In the genomic region with DNA sequence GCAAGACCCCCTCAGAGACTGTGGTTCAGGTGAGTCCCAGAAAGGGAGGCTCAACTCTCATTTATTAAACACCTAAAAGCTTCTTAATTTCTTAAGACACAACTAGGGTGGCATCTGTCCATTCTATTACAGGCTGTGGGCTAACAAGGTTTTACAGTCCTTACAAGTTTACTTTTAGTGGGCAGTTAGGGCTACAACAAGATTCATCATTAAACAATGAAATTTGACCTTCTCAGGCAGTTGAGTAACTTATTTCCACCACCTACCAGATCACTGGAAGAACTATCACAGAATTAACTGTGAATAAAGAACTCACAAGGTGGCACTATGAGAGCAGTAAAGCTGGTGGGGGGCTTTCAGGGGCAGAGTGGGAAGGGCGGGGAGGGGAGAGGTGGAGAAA, we compare ENCODE assay signal across 20 cellular contexts.
DNase-seq lines count a peak whose midpoint lies in the region; ATAC-seq and TF ChIP-seq lines count a peak whose summit lies in the region.
"Had no signal": no experiment of that assay in that cellular context is flagged by ENCODE, and none has a peak within 500 bp of the region (broad histone marks: within the 10 kb centered on the region; RNA-seq: fewer than 3 reads in every experiment).

No MANE protein-coding gene starts in this region.

- TF ChIP-seq CTCF in C4-2B (conservative IDR thresholded peaks at IDR 0.05) (peak; percentile 27), VCaP (conservative IDR thresholded peaks at IDR 0.05) (no peak), progenitor cell of endocrine pancreas (IDR thresholded peaks at IDR 0.05; ENCODE audit: unreplicated experiment) (no peak)

- peaks cover 13% of the 10 kb centered on the region for H3K9me3 Mint-ChIP-seq in progenitor cell of endocrine pancreas (ENCODE audit: low read depth)
- H3K9me3 Mint-ChIP-seq: CD8-positive, alpha-beta T cell had no signal

- peak overlapping the region; percentile 3 for H3K4me3 Mint-ChIP-seq in progenitor cell of endocrine pancreas (ENCODE audit: low read depth)
- H3K4me3 Mint-ChIP-seq: CD8-positive, alpha-beta T cell had no signal

- H3K4me1 Mint-ChIP-seq in progenitor cell of endocrine pancreas (ENCODE audit: low read depth), result peaks cover 44% of the 10 kb centered on the region

- H3K36me3 Mint-ChIP-seq in progenitor cell of endocrine pancreas (ENCODE audit: insufficient read depth), result peaks cover 41% of the 10 kb centered on the region
- H3K36me3 Mint-ChIP-seq: CD8-positive, alpha-beta T cell had no signal

- H3K27me3 Mint-ChIP-seq in progenitor cell of endocrine pancreas, result no peaks in the 10 kb centered on the region

- H3K27ac ChIP-seq in C4-2B, result peak overlapping the region; percentile 60; the same call in 1 of the 2 replicates
- H3K27ac ChIP-seq in VCaP, result peak overlapping the region; percentile 38
- H3K27ac ChIP-seq: A549, BLaER1, PC-9, RWPE1 had no signal

- ATAC-seq in left colon, result peak; percentile 10
- ATAC-seq: A549; CD8-positive, alpha-beta T cell had no signal

- H3K27ac Mint-ChIP-seq in progenitor cell of endocrine pancreas, result peak overlapping the region; percentile 81
- H3K27ac Mint-ChIP-seq: CD8-positive, alpha-beta T cell had no signal

- no peak for DNase-seq in left colon
- DNase-seq in progenitor cell of endocrine pancreas (ENCODE audit: low spot score, unreplicated experiment), result no peak
- DNase-seq in NCI-H1417 (lab: John Stamatoyannopoulos, UW), result no peak
- no peak for DNase-seq in AML-193 (lab: John Stamatoyannopoulos, UW)
- no peak for DNase-seq in stimulated activated naive CD4-positive, alpha-beta T cell treated with Interleukin-2 at 50 U/mL for 16 hours (lab: John Stamatoyannopoulos, UW)
- DNase-seq: Calu3; CD8-positive, alpha-beta T cell; GF-D8; GOT3; KBM-7; NCI-H1930; NCI-H345; NCI-H524 treated with DMSO at 0.1 percent for 48 hours; PC-9; SIG-M5 had no signal

- intact Hi-C loops in left colon (cut with DNase I, micrococcal nuclease), result no loop called here
